Comparison of ENCODE assay signal across 18 cellular contexts in genomic region chr6:158597565-158597964, GRCh38.
"Had no signal": no experiment of that assay in that cellular context is flagged by ENCODE, and none has a peak within 500 bp of the region (broad histone marks: within the 10 kb centered on the region; RNA-seq: fewer than 3 reads in every experiment).

No MANE protein-coding gene starts in this region.

- H3K9me3 Mint-ChIP-seq: activated T-helper 2 cell treated with anti-CD3 and anti-CD28 coated beads, Interferon-gamma antibody, Interleukin-2, Interleukin-4, amounts not matched to agents 10 μg/mL and 5 μg/mL and 100 μg/mL, durations not matched to agents 14 hours and 24 hours and 36 hours; naive thymus-derived CD8-positive, alpha-beta T cell had no signal

- H3K27ac ChIP-seq: adrenal gland, esophagus muscularis mucosa, gastroesophageal sphincter, sigmoid colon, transverse colon, uterus had no signal

- H3K9me3 ChIP-seq: adrenal gland, esophagus muscularis mucosa, gastroesophageal sphincter, sigmoid colon, SK-N-SH, transverse colon, uterus had no signal

- H3K4me1 ChIP-seq: adrenal gland, esophagus muscularis mucosa, gastroesophageal sphincter, sigmoid colon, transverse colon, uterus had no signal

- DNase-seq: activated CD4-positive, alpha-beta T cell treated with anti-CD3 and anti-CD28 coated beads, Interleukin-2, amount 50 U/mL, for 1 hour; activated CD4-positive, CD25-positive, alpha-beta regulatory T cell; activated naive CD4-positive, alpha-beta T cell treated with Interleukin-2 at 50 U/mL for 16 hours; adrenal gland; dermis blood vessel endothelial cell; effector memory CD4-positive, alpha-beta T cell; mesendoderm; sigmoid colon; stimulated activated CD4-positive, alpha-beta T cell treated with anti-CD3 and anti-CD28 coated beads, Interleukin-4, amount 100 ng/mL, for 24 hours; stimulated activated naive CD4-positive, alpha-beta T cell; substantia nigra; transverse colon; uterus had no signal

- H3K27me3 ChIP-seq: adrenal gland, esophagus muscularis mucosa, gastroesophageal sphincter, sigmoid colon, transverse colon, uterus had no signal

- H3K4me3 Mint-ChIP-seq: naive thymus-derived CD8-positive, alpha-beta T cell had no signal

- H3K36me3 ChIP-seq: uterus had no signal

- H3K27ac Mint-ChIP-seq: activated T-helper 2 cell treated with anti-CD3 and anti-CD28 coated beads, Interferon-gamma antibody, Interleukin-2, Interleukin-4, amounts not matched to agents 10 μg/mL and 5 μg/mL and 100 μg/mL, durations not matched to agents 14 hours and 24 hours and 36 hours had no signal

- H3K27me3 Mint-ChIP-seq: naive thymus-derived CD8-positive, alpha-beta T cell had no signal

- H3K4me3 ChIP-seq: adrenal gland, esophagus muscularis mucosa, gastroesophageal sphincter, sigmoid colon, transverse colon, uterus had no signal

- ATAC-seq: gastroesophageal sphincter; naive thymus-derived CD8-positive, alpha-beta T cell had no signal
